ENCODE assay signal across 20 cellular contexts in the genomic region with DNA sequence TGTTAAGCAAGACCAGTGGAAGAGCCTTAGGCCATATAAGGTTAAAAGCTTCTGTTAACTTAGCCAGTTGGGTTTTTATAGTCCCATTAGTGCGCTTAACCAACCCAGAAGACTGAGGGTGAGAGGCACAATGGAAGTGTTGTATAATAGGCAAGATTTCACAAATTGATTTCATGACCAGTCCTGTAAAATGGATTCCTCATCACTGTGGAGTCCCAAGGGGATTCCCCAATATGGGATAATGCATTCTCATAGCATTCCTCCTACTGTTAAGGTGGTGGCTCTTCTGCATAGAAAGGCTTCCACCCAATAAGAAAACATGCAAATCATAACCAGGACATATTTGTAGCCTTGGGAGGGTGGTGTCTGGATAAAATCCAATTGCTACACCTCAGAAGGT. TPM values are rescaled to one million over a fixed set of nuclear protein-coding genes. Genes with fewer than 3 reads are reported as not detected.
A peak's percentile ranks its signal among the peaks of the same experiment; 100 is the strongest.
DNase-seq lines count a peak whose midpoint lies in the region; ATAC-seq and TF ChIP-seq lines count a peak whose summit lies in the region.
"Had no signal": no experiment of that assay in that cellular context is flagged by ENCODE, and none has a peak within 500 bp of the region (broad histone marks: within the 10 kb centered on the region; RNA-seq: fewer than 3 reads in every experiment).

No MANE protein-coding gene starts in this region.

- DNase-seq in MCF 10A (ENCODE audit: unreplicated experiment) (peak; percentile 11), breast epithelium (ENCODE audit: low spot score in 2 of 2) (no peak), SK-MEL-5 (ENCODE audit: low read depth, low spot score) (peak; percentile 16), glomerular visceral epithelial cell (ENCODE audit: extremely low spot score) (peak; percentile 31)
- DNase-seq in stimulated activated CD4-positive, alpha-beta T cell treated with anti-CD3 and anti-CD28 coated beads, Interleukin-4, amount 100 ng/mL, for 24 hours = no peak
- DNase-seq: DMS153, HCEC 1CT, MM.1S, NCI-H1105, NCI-H1694 treated with DMSO at 0.1 percent for 48 hours, RPMI8226 had no signal

- no peak for TF ChIP-seq POLR2A in breast epithelium (IDR thresholded peaks at IDR 0.05)

- ATAC-seq in HG02884 (IDR thresholded peaks at IDR 0.05; ENCODE audit: unreplicated experiment) (no peak), HG03378 (IDR thresholded peaks at IDR 0.05; ENCODE audit: unreplicated experiment) (no peak), HG03432 (IDR thresholded peaks at IDR 0.05; ENCODE audit: unreplicated experiment) (no peak)

- H3K27me3 Mint-ChIP-seq in MCF 10A (ENCODE audit: insufficient read depth, unreplicated experiment) = no peaks in the 10 kb centered on the region

- H3K4me1 ChIP-seq in breast epithelium = no peaks in the 10 kb centered on the region
- H3K4me1 ChIP-seq: BLaER1 had no signal

- CTCF ChIA-PET in MCF 10A (lab: Yijun Ruan, JAX) = no interaction called here

- intact Hi-C loops in MCF 10A (cut with micrococcal nuclease) (no loop called here), breast epithelium (cut with DNase I; ENCODE audit: low total_unique reads) (no loop called here)

- H3K4me3 Mint-ChIP-seq in MCF 10A (ENCODE audit: unreplicated experiment) = no peak overlapping the region

- no peak overlapping the region for H3K27ac ChIP-seq in breast epithelium
- H3K27ac ChIP-seq: 22Rv1, BLaER1, HL-60, KMS-11, SJSA1 had no signal

- no TSS peak for BruUV-seq in MCF 10A (replicated peaks; lab: Mats Ljungman, UMichigan)

- no peak overlapping the region for H3K27ac Mint-ChIP-seq in MCF 10A (ENCODE audit: low read depth, unreplicated experiment)

- H3K4me3 ChIP-seq in breast epithelium = no peak overlapping the region
- H3K4me3 ChIP-seq: BLaER1, SJSA1 had no signal

- no peaks in the 10 kb centered on the region for H3K9me3 Mint-ChIP-seq in MCF 10A (ENCODE audit: unreplicated experiment)

- POLR2A ChIA-PET in MCF 10A (lab: Yijun Ruan, JAX) = interaction anchor here (0.7 to 2.7 kb wide), 2 partner anchors 8 to 25 kb away, joined by 3 to 8 read pairs; no protein-coding TSS in a partner anchor

- TF ChIP-seq CTCF in MCF 10A (IDR thresholded peaks at IDR 0.05; ENCODE audit: unreplicated experiment) = no peak
- no peak for TF ChIP-seq CTCF in breast epithelium (IDR thresholded peaks at IDR 0.05)

- no peaks in the 10 kb centered on the region for H3K36me3 ChIP-seq in breast epithelium
- H3K36me3 ChIP-seq: BLaER1, SJSA1 had no signal

- H3K27me3 ChIP-seq in breast epithelium = no peaks in the 10 kb centered on the region
- H3K27me3 ChIP-seq: BLaER1, SJSA1 had no signal

- in situ Hi-C loops in SK-MEL-5 (cut with HindIII; ENCODE audit: low pct_unique_long_range_greater_than_20kb, low sequenced_read_pairs) = no loop called here

- no peaks in the 10 kb centered on the region for H3K9me3 ChIP-seq in breast epithelium
- H3K9me3 ChIP-seq: BLaER1, SJSA1 had no signal

- H3K4me1 Mint-ChIP-seq in MCF 10A (ENCODE audit: insufficient read depth, unreplicated experiment) = peaks cover 26% of the 10 kb centered on the region

- no peaks in the 10 kb centered on the region for H3K36me3 Mint-ChIP-seq in MCF 10A (ENCODE audit: insufficient read depth, unreplicated experiment)

RNA-seq across cellular contexts. Expression of a gene that starts 22.1 kb away (rescaled TPM):
- total RNA-seq in MCF 10A (2022) (0.05 TPM in 1 of 2 replicates, not detected in the other), breast epithelium (under 1 TPM in 2 of 3 donors, not detected in 1; 0.15 to 0.66 TPM)
- not detected in 2 replicates for total RNA-seq in SK-MEL-5 (2014; rRNA removed; shearing (Covaris generic))
- not detected in 2 replicates for polyA plus RNA-seq in SK-MEL-5 (2015; cell fraction: cytosol; rRNA removed)
- polyA plus RNA-seq in SK-MEL-5 (2015; cell fraction: nucleus; rRNA removed) = not detected in 2 replicates
- total RNA-seq: NCI-H460 had no signal

Comparison
In these comparisons a context has a peak if more than half of its experiments do, and no peak if none do; other contexts are left out.
1. DNase-seq: peak in MCF 10A (single experiment), SK-MEL-5 (single experiment) and glomerular visceral epithelial cell (single experiment); none in breast epithelium (0 of 2) and stimulated activated CD4-positive, alpha-beta T cell treated with anti-CD3 and anti-CD28 coated beads, Interleukin-4, amount 100 ng/mL, for 24 hours (single experiment).